ENCODE assay signal across 1 cellular context in genomic region chr5:15026944-15027343, GRCh38.
TF ChIP-seq lines count a peak whose summit lies in the region.

No MANE protein-coding gene starts in this region.

TF ChIP-seq in WTC11, 78 proteins besides CTCF, POLR2A, EP300 and RAD21 (continued from another document):
- TF ChIP-seq FOXP4 (CRISPR knock-in tag; IDR thresholded peaks at IDR 0.05) (peak; percentile 95), OVOL2 (CRISPR knock-in tag; IDR thresholded peaks at IDR 0.05; ENCODE audit: borderline replicate concordance) (no peak)
TF ChIP-seq in WTC11: peak in this region for 3.
